In the genomic region with DNA sequence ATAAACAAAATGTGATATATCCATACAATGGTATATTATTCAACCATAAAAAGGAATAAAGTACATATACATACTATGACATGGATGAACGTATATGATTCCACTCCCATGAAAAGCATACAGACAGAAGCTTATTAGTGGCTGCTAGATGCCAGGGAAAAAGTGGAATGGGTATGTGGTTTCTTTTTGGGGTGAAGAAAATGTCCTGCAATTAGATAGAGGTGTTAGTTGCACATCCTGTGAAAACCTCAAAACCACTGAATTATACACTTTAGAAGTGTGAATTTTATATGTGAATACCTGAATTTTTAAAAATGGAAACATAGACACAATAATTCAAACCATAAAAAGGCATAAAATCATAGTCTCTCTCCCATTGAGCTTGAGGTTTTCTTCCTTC, we compare ENCODE assay signal across 24 cellular contexts.
"Had no signal": no experiment of that assay in that cellular context is flagged by ENCODE, and none has a peak within 500 bp of the region (broad histone marks: within the 10 kb centered on the region; RNA-seq: fewer than 3 reads in every experiment).

No MANE protein-coding gene starts in this region.

- H3K9me3 ChIP-seq: heart left ventricle, pancreas, suprapubic skin, thyroid gland had no signal

- H3K9me3 Mint-ChIP-seq: neural progenitor cell; stimulated activated effector memory CD8-positive, alpha-beta T cell treated with anti-CD3 and anti-CD28 coated beads, Interleukin-12 subunit alpha, Interleukin-12 subunit beta, amount 100 ng/mL, for 72 hours; type B pancreatic cell had no signal

- H3K4me3 Mint-ChIP-seq: neural progenitor cell; stimulated activated effector memory CD8-positive, alpha-beta T cell treated with anti-CD3 and anti-CD28 coated beads, Interleukin-12 subunit alpha, Interleukin-12 subunit beta, amount 100 ng/mL, for 72 hours; type B pancreatic cell had no signal

- H3K9ac ChIP-seq: neural progenitor cell had no signal

- H3K4me1 ChIP-seq: neural progenitor cell, pancreas had no signal

- H3K4me3 ChIP-seq: dorsolateral prefrontal cortex, heart left ventricle, neural progenitor cell, pancreas, suprapubic skin, thyroid gland had no signal

- H3K4me2 ChIP-seq: neural progenitor cell had no signal

- DNase-seq: cortex of kidney; dorsolateral prefrontal cortex; effector CD8-positive, alpha-beta T cell; heart left ventricle; hippocampal formation; kidney glomerular epithelial cell; mammary epithelial cell; naive thymus-derived CD4-positive, alpha-beta T cell; occipital lobe; pancreas; right cardiac atrium; small intestine; stimulated activated CD4-positive, alpha-beta T cell treated with anti-CD3 and anti-CD28 coated beads, Interleukin-12 subunit alpha, Interleukin-12 subunit beta, amount 100 ng/mL, for 4 hours; stimulated activated CD4-positive, alpha-beta T cell treated with anti-CD3 and anti-CD28 coated beads, Interleukin-2, amount 100 ng/mL, for 48 hours; stimulated activated CD8-positive, alpha-beta memory T cell treated with anti-CD3 and anti-CD28 coated beads, Interleukin-4, amount 100 ng/mL, for 48 hours; stimulated activated naive CD8-positive, alpha-beta T cell treated with anti-CD3 and anti-CD28 coated beads, Interleukin-15, Interleukin-2, amounts not matched to agents 100 U/mL and 50 U/mL, for 24 hours; thyroid gland had no signal

- H2AFZ ChIP-seq: neural progenitor cell had no signal

- H3K27me3 Mint-ChIP-seq: naive thymus-derived CD4-positive, alpha-beta T cell; progenitor cell of endocrine pancreas; type B pancreatic cell had no signal

- H3K36me3 ChIP-seq: neural progenitor cell, pancreas, thyroid gland had no signal

- ATAC-seq: esophagus mucosa; heart left ventricle; left lobe of liver; naive thymus-derived CD4-positive, alpha-beta T cell; pancreas; right cardiac atrium; stimulated activated effector memory CD8-positive, alpha-beta T cell treated with anti-CD3 and anti-CD28 coated beads, Interleukin-12 subunit alpha, Interleukin-12 subunit beta, amount 100 ng/mL, for 72 hours; stimulated activated naive CD8-positive, alpha-beta T cell treated with anti-CD3 and anti-CD28 coated beads, Interleukin-15, Interleukin-2, amounts not matched to agents 100 U/mL and 50 U/mL, for 24 hours had no signal

- H3K27me3 ChIP-seq: dorsolateral prefrontal cortex, heart left ventricle, neural progenitor cell, pancreas, suprapubic skin, thyroid gland had no signal

- H3K27ac Mint-ChIP-seq: neural progenitor cell; progenitor cell of endocrine pancreas; stimulated activated effector memory CD8-positive, alpha-beta T cell treated with anti-CD3 and anti-CD28 coated beads, Interleukin-12 subunit alpha, Interleukin-12 subunit beta, amount 100 ng/mL, for 72 hours; type B pancreatic cell had no signal

- H3K4me1 Mint-ChIP-seq: neural progenitor cell had no signal
